Comparison of ENCODE assay signal across 11 cellular contexts in the genomic region with DNA sequence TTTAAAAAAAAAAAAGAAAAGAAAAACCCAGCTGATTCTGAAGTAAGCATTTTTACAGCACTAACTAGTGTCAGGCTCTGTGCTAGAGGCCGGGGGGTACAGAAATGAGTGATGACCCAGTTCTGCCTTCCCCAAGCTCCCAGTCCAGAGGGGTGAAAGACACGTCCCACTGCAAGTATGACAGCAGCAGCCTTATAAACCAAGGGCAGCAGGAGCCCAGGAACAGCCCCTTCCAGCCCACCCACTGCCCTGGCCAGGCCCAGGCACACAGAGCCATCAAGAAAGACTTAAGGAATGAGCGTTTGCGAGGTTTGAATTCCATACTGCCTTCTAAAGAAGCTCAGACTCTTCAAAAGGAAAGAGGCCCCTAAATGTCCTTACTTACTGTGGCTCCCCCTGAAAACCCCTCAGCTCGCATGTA. TPM values are rescaled to one million over a fixed set of nuclear protein-coding genes. Genes with fewer than 3 reads are reported as not detected.
DNase-seq lines count a peak whose midpoint lies in the region; ATAC-seq and TF ChIP-seq lines count a peak whose summit lies in the region.
"Had no signal": no experiment of that assay in that cellular context is flagged by ENCODE, and none has a peak within 500 bp of the region (broad histone marks: within the 10 kb centered on the region; RNA-seq: fewer than 3 reads in every experiment).

No MANE protein-coding gene starts in this region.

- ATAC-seq in upper lobe of right lung, result no peak
- ATAC-seq: psoas muscle had no signal

- intact Hi-C loops in breast epithelium (cut with DNase I; ENCODE audit: low total_unique reads), result no loop called here
- intact Hi-C loops in upper lobe of right lung (cut with DNase I), result no loop called here

- no peak overlapping the region for H3K9ac ChIP-seq in mucosa of rectum (ENCODE audit: low read depth in 1 of 2, low read length in 2 of 2)

- H3K27me3 ChIP-seq in breast epithelium, result no peaks in the 10 kb centered on the region
- H3K27me3 ChIP-seq in mucosa of rectum (ENCODE audit: control insufficient read depth in 2 of 2, insufficient read depth in 2 of 2, low read length in 2 of 2), result no peaks in the 10 kb centered on the region
- H3K27me3 ChIP-seq in upper lobe of right lung, result no peaks in the 10 kb centered on the region
- H3K27me3 ChIP-seq: BE2C had no signal

- H3K27ac ChIP-seq in breast epithelium, result peak overlapping the region; percentile 52 to 75
- H3K27ac ChIP-seq in mucosa of rectum (ENCODE audit: low read depth in 2 of 2, low read length in 2 of 2), result peak overlapping the region; percentile 59 to 74
- H3K27ac ChIP-seq in upper lobe of right lung, result peak overlapping the region; percentile 25
- H3K27ac ChIP-seq: psoas muscle had no signal

- TF ChIP-seq CTCF in breast epithelium (IDR thresholded peaks at IDR 0.05), result no peak
- TF ChIP-seq CTCF in upper lobe of right lung (IDR thresholded peaks at IDR 0.05), result no peak

- peak; percentile 21 for DNase-seq in stimulated activated CD4-positive, alpha-beta T cell treated with anti-CD3 and anti-CD28 coated beads, Interleukin-15, amount 100 ng/mL, for 24 hours
- DNase-seq in stimulated activated CD4-positive, alpha-beta T cell treated with anti-CD3 and anti-CD28 coated beads, Interleukin-12 subunit alpha, Interleukin-12 subunit beta, amount 100 ng/mL, for 4 hours, result no peak
- no peak for DNase-seq in breast epithelium (ENCODE audit: low spot score in 2 of 2)
- no peak for DNase-seq in upper lobe of right lung
- no peak for DNase-seq in midbrain (lab: John Stamatoyannopoulos, UW)
- DNase-seq in GM19238 (ENCODE audit: insufficient read length, low spot score), result no peak
- DNase-seq in NCI-H82 (lab: John Stamatoyannopoulos, UW), result no peak
- DNase-seq: aorta, BE2C, psoas muscle had no signal

- H3K4me3 ChIP-seq in breast epithelium (no peak overlapping the region), mucosa of rectum (ENCODE audit: low read length in 2 of 2) (peak overlapping the region in 1 of 2 donors; percentile 13), upper lobe of right lung (no peak overlapping the region)
- H3K4me3 ChIP-seq: psoas muscle had no signal

- TF ChIP-seq POLR2A in breast epithelium (IDR thresholded peaks at IDR 0.05), result no peak

- no peaks in the 10 kb centered on the region for H3K9me3 ChIP-seq in breast epithelium
- no peaks in the 10 kb centered on the region for H3K9me3 ChIP-seq in mucosa of rectum (ENCODE audit: control insufficient read depth in 2 of 2, low read length in 2 of 2)
- no peaks in the 10 kb centered on the region for H3K9me3 ChIP-seq in upper lobe of right lung
- H3K9me3 ChIP-seq: BE2C, psoas muscle had no signal

- H3K4me1 ChIP-seq in breast epithelium (no peaks in the 10 kb centered on the region), mucosa of rectum (ENCODE audit: control insufficient read depth in 2 of 2, insufficient read depth in 2 of 2, low read length in 2 of 2) (peaks cover 0 to 9% of the 10 kb centered on the region in 2 donors), upper lobe of right lung (peaks cover 15% of the 10 kb centered on the region)

- H3K36me3 ChIP-seq in breast epithelium, result no peaks in the 10 kb centered on the region
- H3K36me3 ChIP-seq in mucosa of rectum (ENCODE audit: control insufficient read depth in 2 of 2, insufficient read depth in 2 of 2, low read length in 2 of 2), result no peaks in the 10 kb centered on the region
- no peaks in the 10 kb centered on the region for H3K36me3 ChIP-seq in upper lobe of right lung
- H3K36me3 ChIP-seq: BE2C had no signal

RNA-seq across cellular contexts. Expression of a gene that starts 10.1 kb away (rescaled TPM):
- total RNA-seq in breast epithelium, result 1 to 10 TPM; 3.9 to 5.4 (median 4.1) TPM
- total RNA-seq in upper lobe of right lung, result 3.8 TPM
